In genomic region chr1:155678027-155678426, GRCh38 we compare ENCODE assay signal across 29 cellular contexts.
"Had no signal": no experiment of that assay in that cellular context is flagged by ENCODE, and none has a peak within 500 bp of the region (broad histone marks: within the 10 kb centered on the region; RNA-seq: fewer than 3 reads in every experiment).

No MANE protein-coding gene starts in this region.

- H3K27me3 ChIP-seq: dorsolateral prefrontal cortex, esophagus muscularis mucosa, foreskin keratinocyte, ovary, uterus had no signal

- DNase-seq: activated CD4-positive, alpha-beta memory T cell treated with anti-CD3 and anti-CD28 coated beads for 36 hours; activated CD4-positive, alpha-beta T cell treated with anti-CD3 and anti-CD28 coated beads, Interleukin-2, amount 10 ng/mL, durations not matched to agents 24 days and 14 days; activated CD4-positive, CD25-positive, alpha-beta regulatory T cell treated with anti-CD3 and anti-CD28 coated beads, Interleukin-2, amount 50 U/mL, for 72 hours; activated CD8-positive, alpha-beta memory T cell treated with anti-CD3 and anti-CD28 coated beads, Interleukin-2, amount 50 U/mL, for 4 hours; activated gamma-delta T cell treated with Interleukin-2 at 50 U/mL for 16 hours; activated naive CD4-positive, alpha-beta T cell treated with anti-CD3 and anti-CD28 coated beads, Interleukin-2, amount 50 U/mL, for 16 hours; activated T-cell treated with anti-CD3 and anti-CD28 coated beads, Interleukin-2, amount 50 U/mL, for 1 hour; cerebellar nuclear complex; dorsolateral prefrontal cortex; effector memory CD4-positive, alpha-beta T cell; foreskin keratinocyte; left ventricle myocardium superior; mammary epithelial cell; naive thymus-derived CD4-positive, alpha-beta T cell; ovary; retina; stimulated activated CD4-positive, alpha-beta T cell treated with anti-CD3 and anti-CD28 coated beads, Interleukin-12 subunit alpha, Interleukin-12 subunit beta, amount 100 ng/mL, for 4 hours; stimulated activated CD4-positive, alpha-beta T cell treated with anti-CD3 and anti-CD28 coated beads, Interleukin-4, amount 100 ng/mL, for 24 hours; trophoblast cell; uterus had no signal

- H3K4me3 ChIP-seq: coronary artery, dorsolateral prefrontal cortex, esophagus muscularis mucosa, ovary, prostate gland, skin epidermis, thoracic aorta, uterus had no signal

- H3K36me3 ChIP-seq: ovary, uterus had no signal

- H3K4me1 ChIP-seq: foreskin keratinocyte, prostate gland, uterus had no signal

- FAIRE-seq: islet of Langerhans had no signal

- H3K27ac ChIP-seq: coronary artery, esophagus muscularis mucosa, foreskin keratinocyte, ovary, prostate gland, skin epidermis, thoracic aorta, uterus had no signal

- ATAC-seq: activated T-helper 17 cell treated with anti-CD3 and anti-CD28 coated beads, Interleukin-2, amount 50 U/mL, for 72 hours; foreskin keratinocyte; left ventricle myocardium superior; naive thymus-derived CD4-positive, alpha-beta T cell; sciatic nerve; stimulated activated effector memory CD8-positive, alpha-beta T cell treated with anti-CD3 and anti-CD28 coated beads, Interleukin-12 subunit alpha, Interleukin-12 subunit beta, amount 100 ng/mL, for 72 hours had no signal

- H3K9me3 ChIP-seq: esophagus muscularis mucosa, ovary, prostate gland, thoracic aorta, uterus had no signal
